1 cellular context compared by ENCODE assay signal in genomic region chr1:156767879-156768608, GRCh38.
TF ChIP-seq lines count a peak whose summit lies in the region.

No MANE protein-coding gene starts in this region.

TF ChIP-seq in GM23338, 12 proteins besides CTCF, POLR2A, EP300 and RAD21 (continued from another document):
- TF ChIP-seq ZNF462 (CRISPR knock-in tag; IDR thresholded peaks at IDR 0.05) (no peak), STAT1 (IDR thresholded peaks at IDR 0.05; ENCODE audit: unreplicated experiment) (no peak), ETS1 (IDR thresholded peaks at IDR 0.05) (no peak), EZH2phosphoT487 (IDR thresholded peaks at IDR 0.05; ENCODE audit: unreplicated experiment) (no peak), REST (IDR thresholded peaks at IDR 0.05; ENCODE audit: unreplicated experiment) (no peak), ZNF114 (CRISPR knock-in tag; IDR thresholded peaks at IDR 0.05) (no peak), POLR2AphosphoS5 (IDR thresholded peaks at IDR 0.05; ENCODE audit: low read depth) (no peak; the same call in 1 of the 2 replicates)
